Comparison of ENCODE assay signal across 8 cellular contexts in the genomic region with DNA sequence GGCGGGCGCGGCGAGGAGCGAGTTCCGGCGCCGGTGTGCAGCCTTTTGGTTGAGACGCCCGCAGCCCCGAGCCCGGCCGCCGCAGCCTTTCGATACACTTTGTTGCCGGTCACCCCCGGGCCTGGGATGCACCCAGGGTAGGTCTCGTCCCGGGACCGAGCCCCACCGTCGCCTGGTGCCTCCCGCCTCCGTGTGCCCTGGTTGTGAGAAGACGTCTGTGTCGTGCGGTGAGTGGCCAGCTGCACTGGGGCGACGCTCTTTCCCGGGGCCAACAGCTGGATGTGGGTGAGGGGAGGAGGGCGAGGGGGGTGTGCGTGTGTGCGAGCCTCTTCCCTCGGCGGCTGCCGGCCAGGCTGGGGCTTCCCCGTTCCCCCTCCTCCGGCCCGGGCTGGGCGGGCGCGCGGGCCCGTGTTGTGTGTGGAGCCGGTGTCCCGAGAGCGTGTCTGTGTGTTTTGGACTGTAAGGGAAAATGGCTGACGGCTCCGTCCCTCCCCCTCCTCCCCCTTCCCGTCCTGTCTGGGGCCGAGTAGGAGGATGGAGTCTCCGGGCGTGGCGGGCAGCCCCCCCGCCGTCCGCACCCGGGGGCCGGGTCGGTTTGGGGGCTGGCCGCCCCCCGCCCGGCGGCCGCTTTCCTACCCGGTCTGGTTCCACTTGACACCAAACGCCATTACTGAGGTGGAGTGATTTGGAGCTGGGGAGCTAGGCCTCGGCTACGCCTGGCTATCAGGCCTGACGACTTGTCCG. TPM values are rescaled to one million over a fixed set of nuclear protein-coding genes. Genes with fewer than 3 reads are reported as not detected.
A peak's percentile ranks its signal among the peaks of the same experiment; 100 is the strongest.
DNase-seq lines count a peak whose midpoint lies in the region; ATAC-seq and TF ChIP-seq lines count a peak whose summit lies in the region.

No MANE protein-coding gene starts in this region.

- peak overlapping the region; percentile 93 for H3K27ac Mint-ChIP-seq in mesothelial cell of epicardium

- peaks cover 36% of the 10 kb centered on the region for H3K36me3 ChIP-seq in DOHH2 (ENCODE audit: control insufficient read depth, low read length)
- no peaks in the 10 kb centered on the region for H3K36me3 ChIP-seq in endocrine pancreas (ENCODE audit: control insufficient read depth, insufficient read depth, low read length)

- H3F3A ChIP-seq in DOHH2 (ENCODE audit: control insufficient read depth, insufficient read depth), result no peaks in the 10 kb centered on the region

- H3K36me3 Mint-ChIP-seq in mesothelial cell of epicardium, result no peaks in the 10 kb centered on the region

- TF ChIP-seq CTCF in DOHH2 (IDR thresholded peaks at IDR 0.05; ENCODE audit: low read depth, low read length, poor library complexity, severe bottlenecking) (no peak), mesothelial cell of epicardium (IDR thresholded peaks at IDR 0.05; ENCODE audit: unreplicated experiment) (no peak)

- H3K27me3 ChIP-seq in DOHH2 (ENCODE audit: control insufficient read depth, low read length), result no peaks in the 10 kb centered on the region
- no peaks in the 10 kb centered on the region for H3K27me3 ChIP-seq in endocrine pancreas (ENCODE audit: control insufficient read depth, insufficient read depth, low read length)

- H3K9ac ChIP-seq in endocrine pancreas (ENCODE audit: control insufficient read depth, insufficient read depth, low read length), result peak overlapping the region; percentile 87

- H3K4me2 ChIP-seq in DOHH2 (ENCODE audit: low read length), result peak overlapping the region; percentile 74

- H3K9me3 ChIP-seq in DOHH2 (ENCODE audit: control insufficient read depth, insufficient read depth, low read length) (no peaks in the 10 kb centered on the region), endocrine pancreas (ENCODE audit: control insufficient read depth, low read length) (no peaks in the 10 kb centered on the region)

- peaks cover 3% of the 10 kb centered on the region; the same call in 1 of the 2 replicates for H4K20me1 ChIP-seq in DOHH2 (ENCODE audit: control insufficient read depth, insufficient read depth, low read depth, low read length)

- H3K9me2 ChIP-seq in DOHH2 (replicated peaks; ENCODE audit: control insufficient read depth, low read length), result no peaks in the 10 kb centered on the region

- ATAC-seq in GM21737 (IDR thresholded peaks at IDR 0.05; ENCODE audit: unreplicated experiment), result peak; percentile 8

- H3K27me3 Mint-ChIP-seq in mesothelial cell of epicardium (ENCODE audit: low read depth), result no peaks in the 10 kb centered on the region

- peak overlapping the region; percentile 98 for H3K27ac ChIP-seq in DOHH2 (ENCODE audit: low read depth, low read length)

- H3K4me3 ChIP-seq in DOHH2 (ENCODE audit: low read length), result peak overlapping the region; percentile 94
- peak overlapping the region; percentile 94 for H3K4me3 ChIP-seq in endocrine pancreas (ENCODE audit: control insufficient read depth, insufficient read depth, low read length)

- H3K4me3 Mint-ChIP-seq in mesothelial cell of epicardium, result peak overlapping the region; percentile 85

- DNase-seq in NCI-H146 (lab: John Stamatoyannopoulos, UW), result peak; percentile 54
- DNase-seq in activated CD8-positive, alpha-beta memory T cell treated with anti-CD3 and anti-CD28 coated beads for 4 hours (ENCODE audit: low read depth in 2 of 2), result peak; percentile 8 to 17
- peak; percentile 25 to 47 for DNase-seq in mesothelial cell of epicardium (ENCODE audit: low spot score in 2 of 2, unreplicated experiment in 2 of 2)
- peak; percentile 29 for DNase-seq in stimulated activated CD8-positive, alpha-beta memory T cell treated with anti-CD3 and anti-CD28 coated beads, Interleukin-4, amount 100 ng/mL, for 24 hours (ENCODE audit: low read depth)
- no peak for DNase-seq in DMS153 treated with DMSO at 0.1 percent for 48 hours (lab: John Stamatoyannopoulos, UW; ENCODE audit: unreplicated experiment)

- H3K9me3 Mint-ChIP-seq in mesothelial cell of epicardium, result peaks cover 6% of the 10 kb centered on the region

- peaks cover 26% of the 10 kb centered on the region for H3K4me1 Mint-ChIP-seq in mesothelial cell of epicardium

- H3K4me1 ChIP-seq in DOHH2 (ENCODE audit: control insufficient read depth, low read length) (peaks cover 53% of the 10 kb centered on the region), endocrine pancreas (ENCODE audit: control insufficient read depth, insufficient read depth, low read length) (peaks cover 5% of the 10 kb centered on the region)

- H3K79me2 ChIP-seq in DOHH2 (ENCODE audit: control insufficient read depth, low read length), result peaks cover 63% of the 10 kb centered on the region

RNA-seq across cellular contexts. Expression of a gene that starts 0.8 kb away (rescaled TPM):
- 87.0 to 91.6 TPM (median 87.3 TPM) in 3 replicates for total RNA-seq in mesothelial cell of epicardium
